Comparison of ENCODE assay signal across 12 cellular contexts in genomic region chr1:46174448-46175231, GRCh38. TPM values are rescaled to one million over a fixed set of nuclear protein-coding genes. Genes with fewer than 3 reads are reported as not detected.
A peak's percentile ranks its signal among the peaks of the same experiment; 100 is the strongest.
DNase-seq lines count a peak whose midpoint lies in the region; ATAC-seq and TF ChIP-seq lines count a peak whose summit lies in the region.
"Had no signal": no experiment of that assay in that cellular context is flagged by ENCODE, and none has a peak within 500 bp of the region (broad histone marks: within the 10 kb centered on the region; RNA-seq: fewer than 3 reads in every experiment).

Gene TSPAN1, plus strand, starts transcription at chr1:46175087. Its CDS starts 6,021 bp downstream, at chr1:46181108.

- BruUV-seq in PC-9 (replicated peaks; lab: Mats Ljungman, UMichigan), result no TSS peak

- TF ChIP-seq POLR2A in esophagus muscularis mucosa (IDR thresholded peaks at IDR 0.05; ENCODE audit: low read depth), result no peak
- TF ChIP-seq POLR2A in upper lobe of left lung (IDR thresholded peaks at IDR 0.05), result peak in 1 of 4 donors; percentile 50

- 46% methylated on average over 11 of the region's 11 CpGs for WGBS in esophagus muscularis mucosa
- WGBS in upper lobe of left lung, 2 donors, result 56 to 58% methylated on average over 6 to 11 of the region's 11 CpGs

- TF ChIP-seq CTCF in PC-9 (conservative IDR thresholded peaks at IDR 0.05) (no peak), esophagus muscularis mucosa (IDR thresholded peaks at IDR 0.05) (peak in 1 of 3 experiments; percentile 8), upper lobe of left lung (IDR thresholded peaks at IDR 0.05) (no peak)

- POLR2A ChIA-PET in PC-9 (lab: Charles Lee; ENCODE audit: unreplicated experiment), result no interaction called here

- TF ChIP-seq EP300 in esophagus muscularis mucosa (IDR thresholded peaks at IDR 0.05) (no peak), upper lobe of left lung (IDR thresholded peaks at IDR 0.05) (peak in 1 of 4 donors; percentile 10)

- H4K20me1 ChIP-seq in PC-9 (ENCODE audit: insufficient read depth), result no peaks in the 10 kb centered on the region

- peak; percentile 70 to 74 for ATAC-seq in upper lobe of left lung (ENCODE audit: low FRiP score in 2 of 2)

- peaks cover 84% of the 10 kb centered on the region for H3K4me1 ChIP-seq in PC-9 (replicated peaks; ENCODE audit: insufficient read depth)
- H3K4me1 ChIP-seq in esophagus muscularis mucosa, result peaks cover 43 to 59% (median 48%) of the 10 kb centered on the region in 4 donors
- H3K4me1 ChIP-seq in muscle layer of duodenum (ENCODE audit: control insufficient read depth in 1 of 2, insufficient read depth in 2 of 2, low read length in 2 of 2), result peaks cover 13 to 27% of the 10 kb centered on the region in 2 donors
- H3K4me1 ChIP-seq in upper lobe of left lung, result peaks cover 52 to 69% (median 63%) of the 10 kb centered on the region in 4 donors
- no peaks in the 10 kb centered on the region for H3K4me1 ChIP-seq in HAP-1

- H3K9me2 ChIP-seq in PC-9 (ENCODE audit: insufficient read depth), result no peaks in the 10 kb centered on the region

- H3K27me3 ChIP-seq in PC-9 (ENCODE audit: insufficient read depth, low read depth), result no peaks in the 10 kb centered on the region
- H3K27me3 ChIP-seq in esophagus muscularis mucosa, result no peaks in the 10 kb centered on the region
- H3K27me3 ChIP-seq in muscle layer of duodenum (ENCODE audit: low read depth, low read length), result no peaks in the 10 kb centered on the region
- H3K27me3 ChIP-seq in upper lobe of left lung, result no peaks in the 10 kb centered on the region
- peaks cover 4% of the 10 kb centered on the region for H3K27me3 ChIP-seq in HAP-1 (ENCODE audit: low read depth)

- DNase-seq in PC-9, result peak in 1 of 2 experiments; percentile 88
- no peak for DNase-seq in esophagus muscularis mucosa (ENCODE audit: extremely low spot score)
- DNase-seq in upper lobe of left lung, result peak in 1 of 2 donors; percentile 82
- no peak for DNase-seq in Ammon's horn (ENCODE audit: low spot score)
- no peak for DNase-seq in HAP-1 (ENCODE audit: low spot score in 2 of 2)
- DNase-seq in SK-N-DZ (ENCODE audit: low spot score), result no peak
- DNase-seq: foreskin melanocyte, NCI-H1694, T-helper 2 cell had no signal

- CTCF ChIA-PET in PC-9 (lab: Charles Lee), result no interaction called here

- peaks cover 16% of the 10 kb centered on the region; the same call in 1 of the 2 replicates for H3K79me2 ChIP-seq in PC-9 (ENCODE audit: low read depth)

- H3K9me3 ChIP-seq in PC-9 (ENCODE audit: insufficient read depth, low read depth) (no peaks in the 10 kb centered on the region), esophagus muscularis mucosa (no peaks in the 10 kb centered on the region), muscle layer of duodenum (ENCODE audit: control insufficient read depth in 1 of 2, low read length in 2 of 2) (no peaks in the 10 kb centered on the region), upper lobe of left lung (no peaks in the 10 kb centered on the region), HAP-1 (no peaks in the 10 kb centered on the region)
- H3K9me3 ChIP-seq: neutrophil had no signal

- H3K36me3 ChIP-seq in PC-9 (ENCODE audit: low read depth) (no peaks in the 10 kb centered on the region), esophagus muscularis mucosa (no peaks in the 10 kb centered on the region), muscle layer of duodenum (ENCODE audit: control insufficient read depth in 1 of 2, insufficient read depth in 2 of 2, low read length in 2 of 2) (no peaks in the 10 kb centered on the region), upper lobe of left lung (no peaks in the 10 kb centered on the region), HAP-1 (replicated peaks) (no peaks in the 10 kb centered on the region)
- H3K36me3 ChIP-seq: neutrophil had no signal

- peak within 1 kb of the TSS; percentile 99 for H3K27ac ChIP-seq in PC-9
- peak within 1 kb of the TSS; percentile 73 to 76 (median 75) for H3K27ac ChIP-seq in esophagus muscularis mucosa (replicated peaks in 1 of 4)
- H3K27ac ChIP-seq in muscle layer of duodenum (ENCODE audit: low read length), result peak within 1 kb of the TSS; percentile 58
- peak within 1 kb of the TSS; percentile 78 to 92 (median 88) for H3K27ac ChIP-seq in upper lobe of left lung
- H3K27ac ChIP-seq: neutrophil had no signal

- 0 out of 2 replicates have a peak within 1 kb of the TSS, but pooled peaks have one; percentile 7 for H2AFZ ChIP-seq in PC-9

- H3K4me3 ChIP-seq in PC-9 (peak within 1 kb of the TSS; percentile 30; the same call in 1 of the 2 replicates), esophagus muscularis mucosa (peak within 1 kb of the TSS in 1 of 4 donors; percentile 2), muscle layer of duodenum (ENCODE audit: low read depth in 1 of 2, low read length in 2 of 2) (no peak within 1 kb of the TSS), upper lobe of left lung (no peak within 1 kb of the TSS), HAP-1 (no peak within 1 kb of the TSS)

- intact Hi-C loops in PC-9 (cut with micrococcal nuclease; ENCODE audit: unreplicated experiment), result loop anchor here (5.0 kb wide), 1 partner anchor 487 kb away; the partner anchor contains the start of genes GPBP1L1 and TMEM69
- intact Hi-C loops in esophagus muscularis mucosa (cut with DNase I), result loop anchor here (5.0 kb wide), 1 partner anchor 42 kb away; the partner anchor contains the start of gene PIK3R3

- in situ Hi-C loops in HAP-1 (cut with MboI; ENCODE audit: low sequenced_read_pairs), result loop anchor here (5.0 kb wide), 1 partner anchor 137 kb away; no protein-coding TSS in a partner anchor

- H3F3A ChIP-seq in PC-9 (ENCODE audit: insufficient read depth, low read depth), result peaks cover 51% of the 10 kb centered on the region

- H3K4me2 ChIP-seq in PC-9, result peak within 1 kb of the TSS; percentile 86

RNA-seq across cellular contexts. Expression of gene TSPAN1, which starts in this region (rescaled TPM):
- total RNA-seq in PC-9 (2021) (134 and 139 TPM in 2 replicates), esophagus muscularis mucosa (1 to 10 TPM in 3 of 4 donors, under 1 TPM in 1; 0.83 to 1.6 (median 1.5) TPM), upper lobe of left lung (100 to 1,000 TPM in 1 of 6 donors, 10 to 100 TPM in 5; 12.2 to 109 (median 31.2) TPM)
- 0.21 TPM in 1 of 2 replicates, not detected in the other for polyA plus RNA-seq in SK-N-DZ (2014; cell fraction: cytosol; rRNA removed)
- not detected in 2 replicates for polyA plus RNA-seq in SK-N-DZ (2014; cell fraction: nucleus; rRNA removed)
- total RNA-seq: activated T-helper 17 cell treated with anti-CD3 and anti-CD28 coated beads, Interleukin-2, amount 50 U/mL, for 72 hours had no signal

Comparison
In these comparisons a context has a peak if more than half of its experiments do, and no peak if none do; other contexts are left out.
1. RNA of gene TSPAN1 (total RNA-seq): 134 to 139 TPM in PC-9 and 12.2 to 109 TPM in upper lobe of left lung; 0.83 to 1.6 TPM in esophagus muscularis mucosa; every median in the first group is over 4 times any median in the second.
2. Peak in every context shown above with its lines, with median percentiles within 50 percentile points of each other: H3K27ac ChIP-seq.